1 cellular context compared by ENCODE assay signal in the genomic region with DNA sequence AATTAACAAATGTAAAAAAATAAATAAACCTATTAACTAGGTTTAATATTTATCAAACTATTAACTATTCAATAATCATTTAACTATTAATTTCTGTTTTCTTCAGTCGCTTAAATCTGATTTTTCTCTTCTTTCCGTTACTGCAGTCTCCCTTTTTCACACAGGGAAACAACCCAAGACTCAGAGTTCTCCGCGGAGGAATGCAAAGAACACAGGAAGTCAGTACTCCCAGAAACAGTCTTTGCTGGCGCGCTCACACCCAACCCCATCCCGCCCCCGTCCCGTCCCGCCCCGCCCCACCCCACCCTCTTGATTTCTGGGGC.
A peak's percentile ranks its signal among the peaks of the same experiment; 100 is the strongest.
TF ChIP-seq lines count a peak whose summit lies in the region.

No MANE protein-coding gene starts in this region.

TF ChIP-seq in HepG2, 621 proteins besides CTCF, POLR2A, EP300 and RAD21:
- TF ChIP-seq KDM6A (CRISPR knock-in tag; IDR thresholded peaks at IDR 0.05; ENCODE audit: low read depth) (no peak), ZNF431 (CRISPR knock-in tag; IDR thresholded peaks at IDR 0.05; ENCODE audit: borderline replicate concordance, low read depth) (0 out of 2 replicates have a peak, but pooled peaks have one; percentile 16), SIN3A (IDR thresholded peaks at IDR 0.05; ENCODE audit: borderline replicate concordance, low read depth, low read length) (0 out of 2 replicates have a peak, but pooled peaks have one; percentile 26), ZFP1 (CRISPR knock-in tag; IDR thresholded peaks at IDR 0.05) (0 out of 2 replicates have a peak, but pooled peaks have one; percentile 11), ZNF468 (CRISPR knock-in tag; IDR thresholded peaks at IDR 0.05) (no peak)
- TF ChIP-seq, protein P1, sequence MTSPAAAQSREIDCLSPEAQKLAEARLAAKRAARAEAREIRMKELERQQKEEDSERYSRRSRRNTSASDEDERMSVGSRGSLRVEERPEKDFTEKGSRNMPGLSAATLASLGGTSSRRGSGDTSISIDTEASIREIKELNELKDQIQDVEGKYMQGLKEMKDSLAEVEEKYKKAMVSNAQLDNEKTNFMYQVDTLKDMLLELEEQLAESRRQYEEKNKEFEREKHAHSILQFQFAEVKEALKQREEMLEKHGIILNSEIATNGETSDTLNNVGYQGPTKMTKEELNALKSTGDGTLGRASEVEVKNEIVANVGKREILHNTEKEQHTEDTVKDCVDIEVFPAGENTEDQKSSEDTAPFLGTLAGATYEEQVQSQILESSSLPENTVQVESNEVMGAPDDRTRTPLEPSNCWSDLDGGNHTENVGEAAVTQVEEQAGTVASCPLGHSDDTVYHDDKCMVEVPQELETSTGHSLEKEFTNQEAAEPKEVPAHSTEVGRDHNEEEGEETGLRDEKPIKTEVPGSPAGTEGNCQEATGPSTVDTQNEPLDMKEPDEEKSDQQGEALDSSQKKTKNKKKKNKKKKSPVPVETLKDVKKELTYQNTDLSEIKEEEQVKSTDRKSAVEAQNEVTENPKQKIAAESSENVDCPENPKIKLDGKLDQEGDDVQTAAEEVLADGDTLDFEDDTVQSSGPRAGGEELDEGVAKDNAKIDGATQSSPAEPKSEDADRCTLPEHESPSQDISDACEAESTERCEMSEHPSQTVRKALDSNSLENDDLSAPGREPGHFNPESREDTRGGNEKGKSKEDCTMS (CRISPR knock-in tag; conservative IDR thresholded peaks at IDR 0.05) = no peak
- TF ChIP-seq, protein P2, sequence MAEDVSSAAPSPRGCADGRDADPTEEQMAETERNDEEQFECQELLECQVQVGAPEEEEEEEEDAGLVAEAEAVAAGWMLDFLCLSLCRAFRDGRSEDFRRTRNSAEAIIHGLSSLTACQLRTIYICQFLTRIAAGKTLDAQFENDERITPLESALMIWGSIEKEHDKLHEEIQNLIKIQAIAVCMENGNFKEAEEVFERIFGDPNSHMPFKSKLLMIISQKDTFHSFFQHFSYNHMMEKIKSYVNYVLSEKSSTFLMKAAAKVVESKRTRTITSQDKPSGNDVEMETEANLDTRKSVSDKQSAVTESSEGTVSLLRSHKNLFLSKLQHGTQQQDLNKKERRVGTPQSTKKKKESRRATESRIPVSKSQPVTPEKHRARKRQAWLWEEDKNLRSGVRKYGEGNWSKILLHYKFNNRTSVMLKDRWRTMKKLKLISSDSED (CRISPR knock-in tag; IDR thresholded peaks at IDR 0.05) = no peak
- TF ChIP-seq, protein P3, sequence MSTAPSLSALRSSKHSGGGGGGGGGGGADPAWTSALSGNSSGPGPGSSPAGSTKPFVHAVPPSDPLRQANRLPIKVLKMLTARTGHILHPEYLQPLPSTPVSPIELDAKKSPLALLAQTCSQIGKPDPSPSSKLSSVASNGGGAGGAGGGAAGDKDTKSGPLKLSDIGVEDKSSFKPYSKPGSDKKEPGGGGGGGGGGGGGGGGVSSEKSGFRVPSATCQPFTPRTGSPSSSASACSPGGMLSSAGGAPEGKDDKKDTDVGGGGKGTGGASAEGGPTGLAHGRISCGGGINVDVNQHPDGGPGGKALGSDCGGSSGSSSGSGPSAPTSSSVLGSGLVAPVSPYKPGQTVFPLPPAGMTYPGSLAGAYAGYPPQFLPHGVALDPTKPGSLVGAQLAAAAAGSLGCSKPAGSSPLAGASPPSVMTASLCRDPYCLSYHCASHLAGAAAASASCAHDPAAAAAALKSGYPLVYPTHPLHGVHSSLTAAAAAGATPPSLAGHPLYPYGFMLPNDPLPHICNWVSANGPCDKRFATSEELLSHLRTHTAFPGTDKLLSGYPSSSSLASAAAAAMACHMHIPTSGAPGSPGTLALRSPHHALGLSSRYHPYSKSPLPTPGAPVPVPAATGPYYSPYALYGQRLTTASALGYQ (CRISPR knock-in tag; IDR thresholded peaks at IDR 0.05) = no peak
